Comparison of ENCODE assay signal across 16 cellular contexts in the genomic region with DNA sequence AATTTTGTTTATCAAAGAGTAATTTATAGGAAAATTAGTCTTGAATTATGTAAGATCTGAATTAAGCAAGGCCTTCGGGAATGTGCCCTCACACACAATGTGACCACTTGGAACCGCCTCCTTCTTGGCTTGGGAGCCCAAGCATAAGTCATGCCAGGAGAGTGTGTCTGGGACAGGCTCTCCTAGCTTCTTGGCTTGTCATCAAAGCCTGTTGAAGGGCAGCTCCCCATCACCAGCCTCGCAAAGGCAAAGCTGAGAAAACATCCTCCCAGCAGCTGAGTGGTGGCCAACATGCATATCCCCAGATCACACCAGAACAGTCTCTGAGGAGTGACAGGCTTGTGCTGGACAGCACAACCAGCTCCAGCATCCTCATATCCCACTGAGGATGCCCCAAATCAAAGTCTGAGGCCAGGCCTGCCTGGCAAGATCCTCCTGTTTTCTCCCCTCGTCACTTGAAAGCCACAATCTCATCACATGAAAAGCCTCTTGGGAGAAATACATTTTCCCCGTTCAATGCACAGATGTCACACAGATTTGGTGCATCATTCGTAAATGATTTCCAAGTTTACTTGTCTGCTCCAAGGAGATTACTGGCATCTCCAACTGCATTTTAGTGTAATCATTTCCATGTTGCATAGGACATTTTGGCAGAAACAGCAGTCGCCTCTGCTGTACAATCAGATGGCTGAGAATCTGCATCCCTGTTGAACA.
A peak's percentile ranks its signal among the peaks of the same experiment; 100 is the strongest.
DNase-seq lines count a peak whose midpoint lies in the region; ATAC-seq and TF ChIP-seq lines count a peak whose summit lies in the region.
"Had no signal": no experiment of that assay in that cellular context is flagged by ENCODE, and none has a peak within 500 bp of the region (broad histone marks: within the 10 kb centered on the region; RNA-seq: fewer than 3 reads in every experiment).

No MANE protein-coding gene starts in this region.

- POLR2A ChIA-PET in PC-3 (lab: Charles Lee; ENCODE audit: unreplicated experiment): no interaction called here

- H3K4me3 ChIP-seq in gastroesophageal sphincter (no peak overlapping the region), psoas muscle (no peak overlapping the region), PC-3 (ENCODE audit: low read length) (no peak overlapping the region)

- H3K9me3 ChIP-seq in gastroesophageal sphincter (peaks cover 0 to 15% (median 0%) of the 10 kb centered on the region in 3 donors), psoas muscle (no peaks in the 10 kb centered on the region), PC-3 (ENCODE audit: low read length) (no peaks in the 10 kb centered on the region)

- no peaks in the 10 kb centered on the region for H3K36me3 ChIP-seq in gastroesophageal sphincter
- H3K36me3 ChIP-seq in psoas muscle (ENCODE audit: insufficient read depth in 1 of 2, low read depth in 1 of 2): no peaks in the 10 kb centered on the region
- no peaks in the 10 kb centered on the region for H3K36me3 ChIP-seq in PC-3 (ENCODE audit: low read depth, low read length)

- 31 to 58% methylated on average over 6 to 7 of the region's 7 CpGs for WGBS in gastroesophageal sphincter (ENCODE audit: low coverage in 1 of 2), 2 donors
- 33 to 40% (median 33%) methylated on average over 7 of the region's 7 CpGs for WGBS in psoas muscle, 3 donors

- no peak overlapping the region for H3K9ac ChIP-seq in PC-3 (ENCODE audit: low read length)

- peak; percentile 52 for DNase-seq in AG20443 (ENCODE audit: low spot score)
- DNase-seq in amniotic epithelial cell (ENCODE audit: low read depth): peak; percentile 20
- peak; percentile 22 to 61 for DNase-seq in psoas muscle
- DNase-seq in superior temporal gyrus (ENCODE audit: extremely low spot score): no peak
- no peak for DNase-seq in PC-3
- DNase-seq: activated CD4-positive, alpha-beta T cell treated with anti-CD3 and anti-CD28 coated beads, Interleukin-2, amount 50 U/mL, for 4 hours; activated T-cell treated with anti-CD3 and anti-CD28 coated beads, Interleukin-2, amount 50 U/mL, for 1 hour; CD4-positive, alpha-beta memory T cell; effector CD4-positive, alpha-beta T cell; NCI-H146; posterior cingulate gyrus; RPMI8226 had no signal

- no peak overlapping the region for H3K27ac ChIP-seq in gastroesophageal sphincter
- no peak overlapping the region for H3K27ac ChIP-seq in psoas muscle
- H3K27ac ChIP-seq in PC-3 (ENCODE audit: low read length): no peak overlapping the region

- CTCF ChIA-PET in PC-3 (lab: Charles Lee): no interaction called here

- no peak for TF ChIP-seq EP300 in gastroesophageal sphincter (IDR thresholded peaks at IDR 0.05)

- H3F3A ChIP-seq in PC-3 (ENCODE audit: low read length, unreplicated experiment): no peaks in the 10 kb centered on the region

- H3K27me3 ChIP-seq in gastroesophageal sphincter (no peaks in the 10 kb centered on the region), psoas muscle (ENCODE audit: insufficient read depth in 3 of 3, low read length in 2 of 3) (no peaks in the 10 kb centered on the region), PC-3 (ENCODE audit: low read length) (no peaks in the 10 kb centered on the region)

- H3K9me2 ChIP-seq in PC-3 (replicated peaks; ENCODE audit: low read length): no peaks in the 10 kb centered on the region

- no TSS peak for BruUV-seq in PC-3 (replicated peaks; lab: Mats Ljungman, UMichigan)

- TF ChIP-seq POLR2A in gastroesophageal sphincter (IDR thresholded peaks at IDR 0.05): no peak

- no peaks in the 10 kb centered on the region for H4K20me1 ChIP-seq in PC-3 (ENCODE audit: low read length)

- ATAC-seq in gastroesophageal sphincter (peak; percentile 63), psoas muscle (peak; percentile 58 to 95 (median 86)), GM19328 (IDR thresholded peaks at IDR 0.05; ENCODE audit: unreplicated experiment) (no peak), PC-3 (no peak), GM19351 (IDR thresholded peaks at IDR 0.05; ENCODE audit: unreplicated experiment) (no peak)
- ATAC-seq: activated naive CD4-positive, alpha-beta T cell treated with anti-CD3 and anti-CD28 coated beads, Interleukin-2, amount 50 U/mL, for 72 hours had no signal

- intact Hi-C loops in psoas muscle (cut with DNase I) (no loop called here), PC-3 (cut with micrococcal nuclease) (no loop called here)

- no peak overlapping the region for H3K4me2 ChIP-seq in PC-3 (ENCODE audit: low read length)

- no peak for TF ChIP-seq CTCF in gastroesophageal sphincter (IDR thresholded peaks at IDR 0.05)
- no peak for TF ChIP-seq CTCF in psoas muscle (IDR thresholded peaks at IDR 0.05)
- no peak for TF ChIP-seq CTCF in PC-3 (conservative IDR thresholded peaks at IDR 0.05; ENCODE audit: low read depth, low read length)

- H3K4me1 ChIP-seq in gastroesophageal sphincter (peaks cover 0 to 14% (median 0%) of the 10 kb centered on the region in 3 donors), psoas muscle (no peaks in the 10 kb centered on the region), PC-3 (ENCODE audit: insufficient read depth, low read length) (no peaks in the 10 kb centered on the region)

- no peaks in the 10 kb centered on the region for H3K79me2 ChIP-seq in PC-3 (ENCODE audit: low read length)

- H2AFZ ChIP-seq in PC-3 (ENCODE audit: low read length): no peak overlapping the region

Comparison
In these comparisons a context has a peak if more than half of its experiments do, and no peak if none do; other contexts are left out.
1. DNase-seq: peak in AG20443 (single experiment), amniotic epithelial cell (single experiment) and psoas muscle (2 of 2); none in superior temporal gyrus (single experiment) and PC-3 (single experiment).
2. ATAC-seq: peak in gastroesophageal sphincter (single experiment) and psoas muscle (4 of 4); none in GM19328 (single experiment), PC-3 (single experiment) and GM19351 (single experiment).